ENCODE assay signal across 17 cellular contexts in the genomic region with DNA sequence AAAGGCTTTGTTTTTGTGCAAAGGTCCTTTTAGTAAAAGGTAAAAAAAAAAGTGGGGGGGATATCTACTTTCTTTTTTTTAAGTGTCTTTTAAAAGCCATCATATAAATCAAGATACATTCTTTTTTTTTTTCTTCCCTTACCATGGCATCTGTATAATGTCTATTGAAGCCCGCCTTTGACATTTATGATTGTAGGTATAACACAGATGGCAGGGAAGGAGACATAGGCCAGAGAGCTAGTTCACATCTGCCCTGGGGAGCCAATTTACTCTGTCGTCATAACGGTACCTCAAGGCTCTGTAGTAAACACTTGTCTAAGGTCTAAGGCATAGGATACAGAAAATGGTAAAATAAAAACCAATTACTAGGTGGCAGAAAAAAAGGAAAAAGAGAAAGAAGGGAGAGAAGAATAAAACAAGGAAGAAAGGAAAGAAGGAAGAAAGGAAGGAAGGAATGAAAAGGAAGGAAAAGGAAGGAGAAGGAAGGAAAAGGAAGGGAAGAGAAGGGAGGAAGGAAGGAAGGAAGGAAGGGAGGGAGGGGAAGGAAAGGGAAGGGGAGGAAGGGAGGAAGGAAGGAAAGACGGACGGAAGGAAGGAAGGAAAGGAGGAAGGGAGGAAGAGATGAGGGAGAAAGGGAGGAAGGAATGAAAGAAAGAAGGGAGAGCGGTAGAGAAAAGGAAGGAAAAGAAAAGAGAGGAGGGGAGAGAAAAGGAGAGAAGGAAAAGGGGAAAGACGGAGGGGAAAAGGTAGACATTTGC.
DNase-seq lines count a peak whose midpoint lies in the region; ATAC-seq and TF ChIP-seq lines count a peak whose summit lies in the region.
"Had no signal": no experiment of that assay in that cellular context is flagged by ENCODE, and none has a peak within 500 bp of the region (broad histone marks: within the 10 kb centered on the region; RNA-seq: fewer than 3 reads in every experiment).

No MANE protein-coding gene starts in this region.

- H3K4me3 ChIP-seq in thyroid gland (replicated peaks in 1 of 3): no peak overlapping the region
- H3K4me3 ChIP-seq: BLaER1 treated with 17β-estradiol and CSF1 and Interleukin-3, amounts not matched to agents 10 nM and 100 nM; GM23338 had no signal

- 83 to 87% methylated on average over 7 of the region's 7 CpGs for WGBS in thyroid gland, 2 donors

- intact Hi-C loops in thyroid gland (cut with DNase I): no loop called here

- H3K27ac ChIP-seq in thyroid gland: no peak overlapping the region
- H3K27ac ChIP-seq: BLaER1 treated with 17β-estradiol and CSF1 and Interleukin-3, amounts not matched to agents 10 nM and 100 nM had no signal

- no peak for TF ChIP-seq CTCF in thyroid gland (IDR thresholded peaks at IDR 0.05)

- H3K4me1 ChIP-seq in thyroid gland: no peaks in the 10 kb centered on the region
- H3K4me1 ChIP-seq: BLaER1 treated with 17β-estradiol and CSF1 and Interleukin-3, amounts not matched to agents 10 nM and 100 nM had no signal

- DNase-seq in NCI-H82 (lab: John Stamatoyannopoulos, UW) (peak; percentile 15), NCI-H82 treated with DMSO at 0.1 percent for 48 hours (lab: John Stamatoyannopoulos, UW; ENCODE audit: unreplicated experiment) (no peak), NCI-H2171 (lab: John Stamatoyannopoulos, UW) (peak; percentile 25), SK-N-DZ (ENCODE audit: low spot score) (peak; percentile 88), left kidney (ENCODE audit: low read depth, low spot score) (peak; percentile 15), DMS53 (lab: John Stamatoyannopoulos, UW) (no peak), thyroid gland (no peak)
- DNase-seq: Calu3; CD8-positive, alpha-beta T cell; DMS79; GDM1; H7; KBM-7 had no signal

- no peak for ATAC-seq in HG03095 (IDR thresholded peaks at IDR 0.05; ENCODE audit: unreplicated experiment)
- ATAC-seq: CD8-positive, alpha-beta T cell; GM23338; HCT116 had no signal

- no peaks in the 10 kb centered on the region for H3K36me3 ChIP-seq in thyroid gland
- H3K36me3 ChIP-seq: BLaER1 treated with 17β-estradiol and CSF1 and Interleukin-3, amounts not matched to agents 10 nM and 100 nM had no signal

- H3K27me3 ChIP-seq in thyroid gland: no peaks in the 10 kb centered on the region
- H3K27me3 ChIP-seq: BLaER1 treated with 17β-estradiol and CSF1 and Interleukin-3, amounts not matched to agents 10 nM and 100 nM had no signal

- no peaks in the 10 kb centered on the region for H3K9me3 ChIP-seq in thyroid gland
- H3K9me3 ChIP-seq: BLaER1 treated with 17β-estradiol and CSF1 and Interleukin-3, amounts not matched to agents 10 nM and 100 nM had no signal

- TF ChIP-seq POLR2A in thyroid gland (IDR thresholded peaks at IDR 0.05): no peak

Comparison
In these comparisons a context has a peak if more than half of its experiments do, and no peak if none do; other contexts are left out.
1. DNase-seq: peak in NCI-H82 (single experiment), NCI-H2171 (single experiment), SK-N-DZ (single experiment) and left kidney (single experiment); none in NCI-H82 treated with DMSO at 0.1 percent for 48 hours (single experiment), DMS53 (single experiment) and thyroid gland (0 of 2).